ENCODE assay signal across 20 cellular contexts in the genomic region with DNA sequence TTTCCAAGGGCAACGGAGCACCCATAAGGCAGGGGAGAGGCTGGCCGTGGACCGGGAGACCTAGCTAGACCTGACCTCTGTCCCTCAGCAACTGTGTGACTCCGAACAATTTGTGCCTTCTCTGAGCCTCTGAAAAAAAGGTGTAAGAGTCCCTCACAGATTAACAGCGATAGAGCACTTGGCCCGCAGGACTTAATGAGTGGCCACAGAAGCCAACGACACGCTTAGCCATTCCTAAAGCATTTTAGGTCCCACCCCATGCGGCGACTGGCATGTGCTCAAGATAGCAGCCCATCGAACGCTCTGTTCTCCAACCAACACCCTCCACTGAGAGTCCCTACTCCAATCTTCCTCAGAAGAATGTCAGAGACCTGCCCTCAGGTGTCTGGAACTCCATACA. TPM values are rescaled to one million over a fixed set of nuclear protein-coding genes. Genes with fewer than 3 reads are reported as not detected.
DNase-seq lines count a peak whose midpoint lies in the region; ATAC-seq and TF ChIP-seq lines count a peak whose summit lies in the region.
"Had no signal": no experiment of that assay in that cellular context is flagged by ENCODE, and none has a peak within 500 bp of the region (broad histone marks: within the 10 kb centered on the region; RNA-seq: fewer than 3 reads in every experiment).

No MANE protein-coding gene starts in this region.

- H3K36me3 ChIP-seq in NT2/D1 (ENCODE audit: insufficient read depth, insufficient read length, low read length) (peaks cover 12% of the 10 kb centered on the region), hepatocyte (replicated peaks; ENCODE audit: insufficient read depth, low read depth) (no peaks in the 10 kb centered on the region), neuron (ENCODE audit: insufficient read depth, low read length) (no peaks in the 10 kb centered on the region)
- H3K36me3 ChIP-seq: neutrophil had no signal

- H2AFZ ChIP-seq in hepatocyte (no peak overlapping the region), neuron (ENCODE audit: low read depth, low read length) (no peak overlapping the region)

- H4K20me1 ChIP-seq in hepatocyte (ENCODE audit: insufficient read depth, poor library complexity, severe bottlenecking) = no peaks in the 10 kb centered on the region

- H3K27ac ChIP-seq in hepatocyte = no peak overlapping the region
- H3K27ac ChIP-seq: neutrophil had no signal

- no peaks in the 10 kb centered on the region for H3K9me2 ChIP-seq in hepatocyte (replicated peaks; ENCODE audit: insufficient read depth)

- peak overlapping the region; percentile 86 for H3K4me2 ChIP-seq in hepatocyte

- TF ChIP-seq CTCF in hepatocyte (IDR thresholded peaks at IDR 0.05; ENCODE audit: poor library complexity) = no peak

- no peaks in the 10 kb centered on the region for H3K27me3 ChIP-seq in NT2/D1 (ENCODE audit: insufficient read depth, insufficient read length)
- peaks cover 36% of the 10 kb centered on the region for H3K27me3 ChIP-seq in hepatocyte
- no peaks in the 10 kb centered on the region for H3K27me3 ChIP-seq in neuron (ENCODE audit: insufficient read depth, low read length)

- DNase-seq in Daoy (ENCODE audit: low read depth) = peak; percentile 52
- no peak for DNase-seq in NT2/D1 (ENCODE audit: low read depth, low spot score)
- DNase-seq in hepatocyte (ENCODE audit: low spot score) = no peak
- no peak for DNase-seq in NCI-H526 treated with DMSO at 0.1 percent for 48 hours (lab: John Stamatoyannopoulos, UW)
- no peak for DNase-seq in NOMO-1 (lab: John Stamatoyannopoulos, UW; ENCODE audit: unreplicated experiment in 2 of 2)
- DNase-seq: activated naive CD8-positive, alpha-beta T cell treated with anti-CD3 and anti-CD28 coated beads, Interleukin-2, amount 10 ng/mL, durations not matched to agents 7 days and 5 days; COR-L47; effector CD4-positive, alpha-beta T cell; islet precursor cell; NCI-H1694 treated with DMSO at 0.1 percent for 48 hours; NCI-H226; right cardiac atrium; T1000 had no signal

- H3K4me3 ChIP-seq in NT2/D1 (ENCODE audit: insufficient read length, low read depth) (peak overlapping the region; percentile 71), hepatocyte (no peak overlapping the region), neuron (ENCODE audit: low read length) (peak overlapping the region; percentile 76)
- H3K4me3 ChIP-seq: GM12878 had no signal

- H3K9me3 ChIP-seq in NT2/D1 (ENCODE audit: insufficient read depth, low read length) (peaks cover 7% of the 10 kb centered on the region; the same call in 1 of the 2 replicates), hepatocyte (ENCODE audit: low read depth) (no peaks in the 10 kb centered on the region), neuron (ENCODE audit: low read length) (peaks cover 9% of the 10 kb centered on the region)
- H3K9me3 ChIP-seq: neutrophil had no signal

- H3K79me2 ChIP-seq in hepatocyte = no peaks in the 10 kb centered on the region

- peaks cover 15% of the 10 kb centered on the region for H3K4me1 ChIP-seq in NT2/D1 (ENCODE audit: insufficient read depth, insufficient read length)
- peaks cover 3% of the 10 kb centered on the region for H3K4me1 ChIP-seq in hepatocyte (ENCODE audit: insufficient read depth)
- H3K4me1 ChIP-seq in neuron (ENCODE audit: insufficient read depth, low read length) = peaks cover 15% of the 10 kb centered on the region

- ATAC-seq in GM21576 (IDR thresholded peaks at IDR 0.05; ENCODE audit: unreplicated experiment) (no peak), HG02884 (IDR thresholded peaks at IDR 0.05; ENCODE audit: unreplicated experiment) (no peak)
- ATAC-seq: GM12878, right cardiac atrium had no signal

- 86% methylated on average over 12 of the region's 12 CpGs for WGBS in hepatocyte (ENCODE audit: low lambda C conversion rate, missing lambda C conversion rate)

- H3K9ac ChIP-seq in NT2/D1 (ENCODE audit: insufficient read length, low read depth) = peak overlapping the region; percentile 74

RNA-seq across cellular contexts. Expression of a gene that starts 1.5 kb away (rescaled TPM):
- 1.0 and 2.2 TPM in 2 replicates for total RNA-seq in Daoy (2014; rRNA removed; shearing (Covaris generic))
- 0.60 and 1.1 TPM in 2 replicates for total RNA-seq in hepatocyte
- polyA plus RNA-seq in hepatocyte = 1.7 and 2.8 TPM in 2 replicates
- total RNA-seq: activated naive CD8-positive, alpha-beta T cell treated with anti-CD3 and anti-CD28 coated beads, Interleukin-2, amount 10 ng/mL, durations not matched to agents 7 days and 5 days; GM12878; M059J had no signal
- polyA plus RNA-seq: GM12878 had no signal

RNA-seq across cellular contexts. Expression of a gene that starts 31.0 kb away (rescaled TPM):
- total RNA-seq in Daoy (2014; rRNA removed; shearing (Covaris generic)) = not detected in 2 replicates
- 0.57 TPM in 1 of 2 replicates, not detected in the other for total RNA-seq in hepatocyte
- polyA plus RNA-seq in hepatocyte = 0.11 and 0.45 TPM in 2 replicates
- total RNA-seq: activated naive CD8-positive, alpha-beta T cell treated with anti-CD3 and anti-CD28 coated beads, Interleukin-2, amount 10 ng/mL, durations not matched to agents 7 days and 5 days; GM12878; right cardiac atrium; SK-MEL-5 had no signal
- polyA plus RNA-seq: GM12878, right cardiac atrium had no signal

RNA-seq across cellular contexts. Expression of a gene that starts 48.7 kb away (rescaled TPM):
- total RNA-seq in Daoy (2014; rRNA removed; shearing (Covaris generic)) = 2.6 and 3.1 TPM in 2 replicates
- total RNA-seq in hepatocyte = 1.0 and 2.1 TPM in 2 replicates
- 0.59 and 2.7 TPM in 2 replicates for polyA plus RNA-seq in hepatocyte
